In the genomic region with DNA sequence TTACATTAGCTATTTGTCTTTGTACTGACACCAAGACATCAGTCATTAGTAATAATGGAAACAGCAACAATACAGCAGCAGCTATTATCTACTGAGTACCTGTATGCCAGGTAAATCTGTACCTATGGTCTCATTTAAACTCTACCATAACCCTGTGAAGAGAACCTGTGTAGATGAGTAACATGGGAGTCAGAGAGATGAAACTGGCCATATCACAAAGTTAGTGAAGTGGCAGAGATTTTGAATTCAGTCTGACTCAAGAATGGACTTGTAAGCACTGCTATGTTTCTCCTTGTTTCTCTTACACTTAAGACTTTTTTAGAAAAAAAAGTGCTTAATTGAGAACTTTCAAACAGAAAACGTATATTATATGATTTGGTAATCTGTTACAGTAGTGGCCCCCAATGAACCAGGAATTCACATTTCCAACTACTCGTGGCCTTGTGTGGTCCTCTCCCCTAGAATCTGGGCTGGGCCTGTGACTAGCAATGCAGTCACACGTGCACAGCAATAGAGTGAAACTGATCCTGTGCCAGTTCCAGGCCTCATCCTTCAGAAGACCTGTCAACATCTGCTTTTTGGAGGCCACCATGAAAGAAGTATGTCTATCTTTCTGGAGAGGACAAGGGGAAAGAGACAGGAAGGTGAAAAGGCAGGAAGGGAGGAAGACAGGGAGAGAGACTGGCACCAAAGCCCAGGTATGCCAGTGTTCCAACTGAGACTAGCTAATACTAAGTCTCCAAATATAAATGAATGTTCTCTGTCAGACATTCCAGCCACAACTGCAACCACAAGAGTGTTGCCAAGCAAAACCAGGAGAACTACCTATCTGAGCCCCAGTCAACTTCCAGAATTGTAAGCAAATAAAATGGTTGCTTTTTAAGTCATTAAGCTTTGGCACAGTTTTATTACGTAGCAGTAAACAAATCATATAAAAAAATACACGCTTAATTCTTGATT, we compare ENCODE assay signal across 10 cellular contexts. TPM values are rescaled to one million over a fixed set of nuclear protein-coding genes. Genes with fewer than 3 reads are reported as not detected.
A peak's percentile ranks its signal among the peaks of the same experiment; 100 is the strongest.
DNase-seq lines count a peak whose midpoint lies in the region; ATAC-seq, FAIRE-seq and TF ChIP-seq lines count a peak whose summit lies in the region.
"Had no signal": no experiment of that assay in that cellular context is flagged by ENCODE, and none has a peak within 500 bp of the region (broad histone marks: within the 10 kb centered on the region; RNA-seq: fewer than 3 reads in every experiment).

No MANE protein-coding gene starts in this region.

- no peaks in the 10 kb centered on the region for H3K27me3 ChIP-seq in OCI-LY3 (ENCODE audit: low read depth, low read length)
- H3K27me3 ChIP-seq: body of pancreas had no signal

- H3K4me2 ChIP-seq in OCI-LY3 (ENCODE audit: low read length), result no peak overlapping the region

- POLR2A ChIA-PET in MCF 10A (lab: Yijun Ruan, JAX), result interaction anchor here (0.6 to 1.6 kb wide), 6 partner anchors 10 to 81 kb away, joined by 3 to 6 read pairs (median 4); a partner anchor contains a TSS

- H2AFZ ChIP-seq in OCI-LY3 (ENCODE audit: low read depth, low read length), result no peak overlapping the region

- H3K9me3 ChIP-seq in OCI-LY3 (ENCODE audit: insufficient read depth, low read length), result no peaks in the 10 kb centered on the region
- H3K9me3 ChIP-seq: body of pancreas, psoas muscle had no signal

- peak; percentile 87 for FAIRE-seq in GM12891 (lab: Jason Lieb, UNC)

- H3K79me2 ChIP-seq in OCI-LY3 (ENCODE audit: low read length), result peaks cover 78% of the 10 kb centered on the region

- no TSS peak for BruUV-seq in MCF 10A (replicated peaks; lab: Mats Ljungman, UMichigan)

- DNase-seq in GM12891 (ENCODE audit: insufficient read length, low spot score) (no peak), MCF 10A (ENCODE audit: unreplicated experiment) (peak; percentile 49), nephron progenitor cell (no peak), NOMO-1 treated with DMSO at 0.1 percent for 48 hours (lab: John Stamatoyannopoulos, UW; ENCODE audit: unreplicated experiment) (no peak), SHP77 (lab: John Stamatoyannopoulos, UW) (no peak), ureter (ENCODE audit: low spot score) (no peak), omental fat pad (ENCODE audit: low spot score) (no peak)
- DNase-seq: body of pancreas, psoas muscle had no signal

- no peak overlapping the region for H3K9ac ChIP-seq in OCI-LY3 (ENCODE audit: low read length)

- no peak for TF ChIP-seq CTCF in OCI-LY3 (IDR thresholded peaks at IDR 0.05; ENCODE audit: low read depth, low read length)
- TF ChIP-seq CTCF in MCF 10A (IDR thresholded peaks at IDR 0.05; ENCODE audit: unreplicated experiment), result no peak
- TF ChIP-seq CTCF in nephron progenitor cell (IDR thresholded peaks at IDR 0.05), result no peak
- no peak for TF ChIP-seq CTCF in omental fat pad (IDR thresholded peaks at IDR 0.05)

- no peak for ATAC-seq in omental fat pad (ENCODE audit: low FRiP score)
- ATAC-seq: body of pancreas had no signal

- peaks cover 7% of the 10 kb centered on the region for H3K36me3 ChIP-seq in OCI-LY3 (replicated peaks; ENCODE audit: low read depth, low read length)

- H3K36me3 Mint-ChIP-seq in MCF 10A (ENCODE audit: insufficient read depth, unreplicated experiment) (no peaks in the 10 kb centered on the region), nephron progenitor cell (ENCODE audit: low read depth) (peaks cover 19% of the 10 kb centered on the region)

- peak overlapping the region; percentile 65 for H3K27ac Mint-ChIP-seq in MCF 10A (ENCODE audit: low read depth, unreplicated experiment)
- H3K27ac Mint-ChIP-seq in nephron progenitor cell, result peak overlapping the region; percentile 92

- H3K4me1 Mint-ChIP-seq in MCF 10A (ENCODE audit: insufficient read depth, unreplicated experiment) (peaks cover 12% of the 10 kb centered on the region), nephron progenitor cell (peaks cover 3% of the 10 kb centered on the region)

- TF ChIP-seq POLR2A in GM12891 (IDR thresholded peaks at IDR 0.05; ENCODE audit: low read depth, low read length), result no peak

- intact Hi-C loops in MCF 10A (cut with micrococcal nuclease), result no loop called here

- H3K4me3 Mint-ChIP-seq in MCF 10A (ENCODE audit: unreplicated experiment) (no peak overlapping the region), nephron progenitor cell (no peak overlapping the region)

- H3K9me3 Mint-ChIP-seq in MCF 10A (ENCODE audit: unreplicated experiment) (no peaks in the 10 kb centered on the region), nephron progenitor cell (no peaks in the 10 kb centered on the region)

- peaks cover 29% of the 10 kb centered on the region for H3K4me1 ChIP-seq in OCI-LY3 (ENCODE audit: low read length)
- H3K4me1 ChIP-seq: body of pancreas had no signal

- CTCF ChIA-PET in MCF 10A (lab: Yijun Ruan, JAX), result interaction anchor here (0.6 to 1.1 kb wide), 4 partner anchors 9 to 310 kb away, joined by 3 to 4 read pairs (median 3); no protein-coding TSS in a partner anchor

- H3K27me3 Mint-ChIP-seq in MCF 10A (ENCODE audit: insufficient read depth, unreplicated experiment) (no peaks in the 10 kb centered on the region), nephron progenitor cell (ENCODE audit: low read depth, poor library complexity) (no peaks in the 10 kb centered on the region)

- no peak overlapping the region for H3K4me3 ChIP-seq in OCI-LY3 (ENCODE audit: low read length)
- H3K4me3 ChIP-seq: body of pancreas, psoas muscle had no signal

- 0 out of 2 replicates have a peak overlapping the region, but pooled peaks have one; percentile 6 for H3K27ac ChIP-seq in OCI-LY3 (ENCODE audit: low read length)
- H3K27ac ChIP-seq: body of pancreas, psoas muscle had no signal

- H4K20me1 ChIP-seq in OCI-LY3 (ENCODE audit: insufficient read depth, low read length), result no peaks in the 10 kb centered on the region

TF ChIP-seq in GM12891, 5 proteins besides CTCF, POLR2A, EP300 and RAD21:
- TF ChIP-seq TAF1 (IDR thresholded peaks at IDR 0.05; ENCODE audit: low read depth, low read length) (no peak), SPI1 (IDR thresholded peaks at IDR 0.05; ENCODE audit: low read depth, low read length) (no peak), PAX5 (IDR thresholded peaks at IDR 0.05; ENCODE audit: insufficient read depth, low read length, severe bottlenecking) (no peak), POU2F2 (IDR thresholded peaks at IDR 0.05; ENCODE audit: low read depth, low read length) (no peak), POLR2AphosphoS5 (IDR thresholded peaks at IDR 0.05; ENCODE audit: low read depth, low read length) (no peak)

RNA-seq across cellular contexts. Expression of a gene that starts 12.0 kb away (rescaled TPM):
- polyA plus RNA-seq in GM12891 (2012; ENCODE audit: low read depth, missing spikeins), result 11.6 TPM
- total RNA-seq in MCF 10A (2022) (14.7 and 15.0 TPM in 2 replicates), ureter (14.4 TPM), omental fat pad (10 to 100 TPM; 11.4 to 22.7 (median 17.1) TPM)

RNA-seq across cellular contexts. Expression of a gene that starts 19.3 kb away (rescaled TPM):
- polyA plus RNA-seq in GM12891 (2012; ENCODE audit: low read depth, missing spikeins), result 3.5 TPM
- total RNA-seq in MCF 10A (2022) (2.8 and 3.6 TPM in 2 replicates), ureter (3.0 TPM), omental fat pad (1 to 10 TPM in 2 of 4 donors, under 1 TPM in 2; 0.74 to 2.5 (median 1.2) TPM)
